ENCODE assay signal across 10 cellular contexts in genomic region chr5:119354522-119355243, GRCh38. TPM values are rescaled to one million over a fixed set of nuclear protein-coding genes. Genes with fewer than 3 reads are reported as not detected.
A peak's percentile ranks its signal among the peaks of the same experiment; 100 is the strongest.
DNase-seq lines count a peak whose midpoint lies in the region; ATAC-seq and TF ChIP-seq lines count a peak whose summit lies in the region.
"Had no signal": no experiment of that assay in that cellular context is flagged by ENCODE, and none has a peak within 500 bp of the region (broad histone marks: within the 10 kb centered on the region; RNA-seq: fewer than 3 reads in every experiment).

No MANE protein-coding gene starts in this region.

- H3K27ac Mint-ChIP-seq in effector memory CD8-positive, alpha-beta T cell: peak overlapping the region; percentile 90 to 97
- H3K27ac Mint-ChIP-seq: HFFc6 had no signal

- peaks cover 2% of the 10 kb centered on the region for H3K4me1 ChIP-seq in ovary (ENCODE audit: insufficient read depth)

- DNase-seq in NB4 (ENCODE audit: low read depth) (no peak), COLO668 (lab: John Stamatoyannopoulos, UW; ENCODE audit: unreplicated experiment) (no peak), activated gamma-delta T cell treated with Interleukin-2 at 50 U/mL for 16 hours (no peak), ovary (no peak)
- DNase-seq in effector memory CD8-positive, alpha-beta T cell: no peak
- DNase-seq: amniotic stem cell, HFFc6 had no signal

- TF ChIP-seq POLR2A in NB4 (IDR thresholded peaks at IDR 0.05; ENCODE audit: extremely low read depth, insufficient read length) (no peak), ovary (IDR thresholded peaks at IDR 0.05) (no peak)

- WGBS in ovary, 3 donors: 93 to 95% (median 95%) methylated on average over 10 of the region's 10 CpGs

- H3K4me3 ChIP-seq in NB4 (ENCODE audit: low read depth, low read length) (peak overlapping the region; percentile 58), skin epidermis (peak overlapping the region in 3 of 7 experiments; percentile 53 to 56 (median 56)), ovary (no peak overlapping the region)

- H3K27ac ChIP-seq in skin epidermis: peak overlapping the region in 17 of 21 experiments; percentile 45 to 95 (median 81)
- no peak overlapping the region for H3K27ac ChIP-seq in ovary

- TF ChIP-seq EP300 in ovary (IDR thresholded peaks at IDR 0.05): no peak

- H3K4me3 Mint-ChIP-seq in effector memory CD8-positive, alpha-beta T cell: peak overlapping the region; percentile 94 to 96

- peaks cover 65 to 74% of the 10 kb centered on the region in 2 donors for H3K4me1 Mint-ChIP-seq in effector memory CD8-positive, alpha-beta T cell (ENCODE audit: low read depth in 2 of 2)

- no peaks in the 10 kb centered on the region for H3K27me3 ChIP-seq in ovary
- H3K27me3 ChIP-seq: right atrium auricular region had no signal

- TF ChIP-seq CTCF in NB4 (IDR thresholded peaks at IDR 0.05; ENCODE audit: low read depth, low read length): no peak
- TF ChIP-seq CTCF in ovary (IDR thresholded peaks at IDR 0.05): no peak

- peaks cover 11% of the 10 kb centered on the region for H3K36me3 Mint-ChIP-seq in effector memory CD8-positive, alpha-beta T cell (ENCODE audit: insufficient read depth)

- H3K36me3 ChIP-seq in ovary: no peaks in the 10 kb centered on the region
- H3K36me3 ChIP-seq: right atrium auricular region had no signal

- intact Hi-C loops in ovary (cut with DNase I): no loop called here

- H3K9me3 ChIP-seq in ovary: no peaks in the 10 kb centered on the region
- H3K9me3 ChIP-seq: right atrium auricular region had no signal

- no peaks in the 10 kb centered on the region for H3K9me3 Mint-ChIP-seq in effector memory CD8-positive, alpha-beta T cell
- H3K9me3 Mint-ChIP-seq: HFFc6 had no signal

- no peaks in the 10 kb centered on the region for H3K27me3 Mint-ChIP-seq in effector memory CD8-positive, alpha-beta T cell

- peak; percentile 18 for ATAC-seq in GM18868 (IDR thresholded peaks at IDR 0.05; ENCODE audit: unreplicated experiment)
- ATAC-seq in effector memory CD8-positive, alpha-beta T cell (replicated peaks): no peak

RNA-seq across cellular contexts. Expression of gene TNFAIP8, which starts 1.1 kb away (rescaled TPM):
- 10 to 100 TPM in 1 of 7 donors, 1 to 10 TPM in 6; 1.4 to 14.6 (median 4.5) TPM for total RNA-seq in ovary
- 10 to 100 TPM in 1 of 2 donors, 1 to 10 TPM in 1; 5.0 to 12.0 TPM for polyA plus RNA-seq in ovary

Comparison
In these comparisons a context has a peak if more than half of its experiments do, and no peak if none do; other contexts are left out.
1. H3K27ac ChIP-seq: peak in skin epidermis (17 of 21); none in ovary (0 of 2).